Comparison of ENCODE assay signal across 14 cellular contexts in genomic region chr12:130526813-130527212, GRCh38.
DNase-seq lines count a peak whose midpoint lies in the region; ATAC-seq, FAIRE-seq and TF ChIP-seq lines count a peak whose summit lies in the region.
"Had no signal": no experiment of that assay in that cellular context is flagged by ENCODE, and none has a peak within 500 bp of the region (broad histone marks: within the 10 kb centered on the region; RNA-seq: fewer than 3 reads in every experiment).

No MANE protein-coding gene starts in this region.

- H3K27ac ChIP-seq in SJCRH30, result no peak overlapping the region

- TF ChIP-seq POLR2A in H54 (IDR thresholded peaks at IDR 0.05; ENCODE audit: low read depth, low read length), result no peak

- H3K9me3 ChIP-seq in SJCRH30 (replicated peaks), result no peaks in the 10 kb centered on the region

- DNase-seq in A172 (ENCODE audit: low spot score) (peak; percentile 10), H54 (ENCODE audit: insufficient read length, low spot score) (peak; percentile 28), SJCRH30 (peak; percentile 37 to 61), iPS-NIHi11 (ENCODE audit: low spot score) (peak; percentile 91), pons (ENCODE audit: low spot score) (no peak)
- DNase-seq in stimulated activated CD4-positive, alpha-beta T cell treated with anti-CD3 and anti-CD28 coated beads, Interleukin-12 subunit alpha, Interleukin-12 subunit beta, amount 100 ng/mL, for 4 hours, result no peak
- DNase-seq: activated CD4-positive, alpha-beta T cell treated with anti-CD3 and anti-CD28 coated beads for 4 hours; GF-D8; NCI-H146; stimulated activated CD4-positive, alpha-beta T cell treated with anti-CD3 and anti-CD28 coated beads, Interleukin-1b, Interleukin-23, amount 100 ng/mL, for 48 hours had no signal

- H3K4me1 ChIP-seq in SJCRH30, result no peaks in the 10 kb centered on the region

- ATAC-seq in GM21737 (IDR thresholded peaks at IDR 0.05; ENCODE audit: unreplicated experiment) (no peak), HG03095 (IDR thresholded peaks at IDR 0.05; ENCODE audit: unreplicated experiment) (no peak)
- ATAC-seq: activated T-helper 17 cell treated with anti-CD3 and anti-CD28 coated beads, Interleukin-2, amount 50 U/mL, for 72 hours; stimulated activated effector memory CD8-positive, alpha-beta T cell treated with anti-CD3 and anti-CD28 coated beads, Interleukin-12 subunit alpha, Interleukin-12 subunit beta, amount 100 ng/mL, for 72 hours had no signal

- H3K36me3 ChIP-seq in SJCRH30, result no peaks in the 10 kb centered on the region

- H3K4me3 ChIP-seq in SJCRH30, result no peak overlapping the region

- FAIRE-seq in H54 (lab: Jason Lieb, UNC), result no peak

- 0 out of 2 replicates have a peak, but pooled peaks cover 6% of the 10 kb centered on the region for H3K27me3 ChIP-seq in SJCRH30

Comparison
In these comparisons a context has a peak if more than half of its experiments do, and no peak if none do; other contexts are left out.
1. DNase-seq: peak in A172 (single experiment), H54 (single experiment), SJCRH30 (2 of 2) and iPS-NIHi11 (single experiment); none in pons (single experiment) and stimulated activated CD4-positive, alpha-beta T cell treated with anti-CD3 and anti-CD28 coated beads, Interleukin-12 subunit alpha, Interleukin-12 subunit beta, amount 100 ng/mL, for 4 hours (single experiment).